ENCODE assay signal across 27 cellular contexts in genomic region chr10:34191399-34191798, GRCh38.
"Had no signal": no experiment of that assay in that cellular context is flagged by ENCODE, and none has a peak within 500 bp of the region (broad histone marks: within the 10 kb centered on the region; RNA-seq: fewer than 3 reads in every experiment).

No MANE protein-coding gene starts in this region.

- H3K27ac Mint-ChIP-seq: activated CD4-positive, alpha-beta memory T cell treated with anti-CD3 and anti-CD28 coated beads for 36 hours; activated CD4-positive, alpha-beta T cell treated with anti-CD3 and anti-CD28 coated beads, Interleukin-2, amount 10 ng/mL, durations not matched to agents 7 days and 5 days; activated naive CD4-positive, alpha-beta T cell treated with anti-CD3 and anti-CD28 coated beads, Interleukin-2, amount 50 U/mL, for 72 hours; activated naive CD8-positive, alpha-beta T cell treated with anti-CD3 and anti-CD28 coated beads, Interleukin-2, amount 50 U/mL, for 24 hours; T-cell had no signal

- DNase-seq: activated CD4-positive, alpha-beta memory T cell treated with anti-CD3 and anti-CD28 coated beads for 36 hours; activated CD4-positive, alpha-beta T cell treated with anti-CD3 and anti-CD28 coated beads, Interleukin-2, amount 10 ng/mL, durations not matched to agents 7 days and 5 days; activated CD4-positive, CD25-positive, alpha-beta regulatory T cell; activated CD8-positive, alpha-beta memory T cell treated with anti-CD3 and anti-CD28 coated beads for 24 hours; activated effector memory CD4-positive, alpha-beta T cell treated with anti-CD3 and anti-CD28 coated beads, Interleukin-2, amount 50 U/mL, for 16 hours; activated naive CD4-positive, alpha-beta T cell treated with Interleukin-2 at 50 U/mL for 16 hours; activated naive CD8-positive, alpha-beta T cell treated with anti-CD3 and anti-CD28 coated beads, Interleukin-2, amount 50 U/mL, for 24 hours; activated T-cell treated with anti-CD3 and anti-CD28 coated beads, Interleukin-2, amount 50 U/mL, for 4 hours; amniotic stem cell; body of pancreas; central memory CD4-positive, alpha-beta T cell; NCI-H1048; NCI-H146; NCI-H187 treated with DMSO at 0.1 percent for 48 hours; NCI-H2081 treated with DMSO at 0.1 percent for 48 hours; NCI-H2171; NCI-H2227 treated with DMSO at 0.1 percent for 48 hours; NCI-H446 treated with DMSO at 0.1 percent for 48 hours; NCI-H524 treated with DMSO at 0.1 percent for 48 hours; NCI-H748 treated with DMSO at 0.1 percent for 48 hours; SIG-M5; T-cell; T-helper 2 cell; T1000 had no signal

- H3K36me3 Mint-ChIP-seq: activated CD4-positive, alpha-beta memory T cell treated with anti-CD3 and anti-CD28 coated beads for 36 hours; activated naive CD4-positive, alpha-beta T cell treated with anti-CD3 and anti-CD28 coated beads, Interleukin-2, amount 50 U/mL, for 72 hours; T-cell had no signal

- ATAC-seq: activated naive CD4-positive, alpha-beta T cell treated with anti-CD3 and anti-CD28 coated beads, Interleukin-2, amount 50 U/mL, for 72 hours; activated naive CD8-positive, alpha-beta T cell treated with anti-CD3 and anti-CD28 coated beads, Interleukin-2, amount 50 U/mL, for 24 hours; activated T-cell treated with anti-CD3 and anti-CD28 coated beads, Interleukin-2, amount 50 U/mL, for 4 hours; body of pancreas; T-cell had no signal

- H3K36me3 ChIP-seq: ascending aorta had no signal

- H3K4me3 ChIP-seq: ascending aorta, body of pancreas, SK-N-MC had no signal

- H3K9me3 ChIP-seq: ascending aorta, body of pancreas had no signal

- H3K27me3 ChIP-seq: ascending aorta, body of pancreas had no signal

- H3K27ac ChIP-seq: ascending aorta, body of pancreas, SK-N-MC had no signal

- H3K4me3 Mint-ChIP-seq: activated CD4-positive, alpha-beta memory T cell treated with anti-CD3 and anti-CD28 coated beads for 36 hours; activated CD4-positive, alpha-beta T cell treated with anti-CD3 and anti-CD28 coated beads, Interleukin-2, amount 10 ng/mL, durations not matched to agents 7 days and 5 days; activated naive CD8-positive, alpha-beta T cell treated with anti-CD3 and anti-CD28 coated beads, Interleukin-2, amount 50 U/mL, for 24 hours; activated T-cell treated with anti-CD3 and anti-CD28 coated beads, Interleukin-2, amount 50 U/mL, for 4 hours; T-cell had no signal

- H3K4me1 Mint-ChIP-seq: activated CD4-positive, alpha-beta T cell treated with anti-CD3 and anti-CD28 coated beads, Interleukin-2, amount 10 ng/mL, durations not matched to agents 7 days and 5 days; activated naive CD8-positive, alpha-beta T cell treated with anti-CD3 and anti-CD28 coated beads, Interleukin-2, amount 50 U/mL, for 24 hours had no signal

- H3K9me3 Mint-ChIP-seq: activated CD4-positive, alpha-beta memory T cell treated with anti-CD3 and anti-CD28 coated beads for 36 hours; activated CD4-positive, alpha-beta T cell treated with anti-CD3 and anti-CD28 coated beads, Interleukin-2, amount 10 ng/mL, durations not matched to agents 7 days and 5 days; activated naive CD4-positive, alpha-beta T cell treated with anti-CD3 and anti-CD28 coated beads, Interleukin-2, amount 50 U/mL, for 72 hours; activated naive CD8-positive, alpha-beta T cell treated with anti-CD3 and anti-CD28 coated beads, Interleukin-2, amount 50 U/mL, for 24 hours; activated T-cell treated with anti-CD3 and anti-CD28 coated beads, Interleukin-2, amount 50 U/mL, for 4 hours; T-cell had no signal

- H3K27me3 Mint-ChIP-seq: activated CD4-positive, alpha-beta T cell treated with anti-CD3 and anti-CD28 coated beads, Interleukin-2, amount 10 ng/mL, durations not matched to agents 7 days and 5 days; activated naive CD8-positive, alpha-beta T cell treated with anti-CD3 and anti-CD28 coated beads, Interleukin-2, amount 50 U/mL, for 24 hours had no signal
